16 cellular contexts compared by ENCODE assay signal in genomic region chr1:145847827-145848226, GRCh38. TPM values are rescaled to one million over a fixed set of nuclear protein-coding genes. Genes with fewer than 3 reads are reported as not detected.
"Had no signal": no experiment of that assay in that cellular context is flagged by ENCODE, and none has a peak within 500 bp of the region (broad histone marks: within the 10 kb centered on the region; RNA-seq: fewer than 3 reads in every experiment).

No MANE protein-coding gene starts in this region.

- H3K27ac ChIP-seq: colonic mucosa, hepatocyte, neural progenitor cell, pancreas had no signal

- DNase-seq: colonic mucosa; dermis blood vessel endothelial cell; foreskin melanocyte; head of caudate nucleus; left colon; nucleus accumbens; pancreas; right cardiac atrium; small intestine; stimulated activated CD4-positive, alpha-beta T cell treated with anti-CD3 and anti-CD28 coated beads, Interleukin-12 subunit alpha, Interleukin-12 subunit beta, amount 100 ng/mL, for 4 hours; stimulated activated naive CD4-positive, alpha-beta T cell treated with Interleukin-2 at 50 U/mL for 16 hours had no signal

- H3K9me3 ChIP-seq: colonic mucosa, pancreas had no signal

- ATAC-seq: left colon, pancreas, right cardiac atrium had no signal

- H3K4me1 ChIP-seq: neural progenitor cell had no signal

- H3K27me3 ChIP-seq: colonic mucosa, hepatocyte, pancreas had no signal

- H2AFZ ChIP-seq: hepatocyte, neural progenitor cell had no signal

- H3K36me3 ChIP-seq: colonic mucosa, neural progenitor cell had no signal

- H3K4me2 ChIP-seq: hepatocyte, neural progenitor cell had no signal

- H3K4me3 Mint-ChIP-seq: mesothelial cell of epicardium, neural progenitor cell had no signal

- H3K79me2 ChIP-seq: hepatocyte had no signal

- H3K27me3 Mint-ChIP-seq: progenitor cell of endocrine pancreas had no signal

- H3K4me3 ChIP-seq: colonic mucosa, hepatocyte, neural progenitor cell, pancreas had no signal

- H3K9me3 Mint-ChIP-seq: mesothelial cell of epicardium, neural progenitor cell had no signal

- H3K27ac Mint-ChIP-seq: mesothelial cell of epicardium, neural progenitor cell, progenitor cell of endocrine pancreas had no signal

RNA-seq across cellular contexts. Expression of gene ANKRD35, which starts 37.8 kb away (rescaled TPM):
- total RNA-seq: kidney epithelial cell had no signal
